8 cellular contexts compared by ENCODE assay signal in the genomic region with DNA sequence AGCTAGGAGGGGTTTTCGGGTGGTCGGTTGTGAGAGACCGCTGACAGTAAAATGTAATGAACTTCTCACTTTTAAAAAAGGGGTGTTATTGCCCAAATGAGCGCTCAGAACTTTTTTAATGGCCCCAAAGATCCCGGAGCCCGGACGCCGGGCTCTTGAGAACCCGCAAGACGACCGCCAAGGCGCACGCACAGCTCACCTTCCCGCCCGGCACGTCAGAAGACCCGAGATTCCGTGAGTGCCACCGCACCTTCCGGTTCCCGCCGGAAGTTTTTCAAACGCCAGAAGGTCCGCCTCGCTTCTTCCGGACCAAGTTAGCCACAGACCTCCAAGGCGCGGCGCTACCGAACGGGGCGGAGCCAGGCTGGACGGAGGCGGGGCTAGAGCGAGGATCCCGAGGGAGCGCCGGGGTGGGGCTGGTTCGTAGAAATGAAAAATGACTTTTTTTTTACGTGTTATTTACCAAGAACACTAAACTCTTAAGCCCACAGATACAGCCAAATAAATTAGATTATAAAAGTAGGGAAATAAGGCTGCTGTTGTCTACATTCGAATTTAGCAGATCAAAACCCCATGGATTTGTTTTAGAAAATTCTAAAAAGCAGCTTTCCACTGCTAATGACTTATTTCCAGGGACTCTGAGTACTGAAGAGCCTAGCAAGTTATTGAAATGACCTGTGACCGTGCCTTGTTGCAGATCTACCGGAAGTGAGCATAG. TPM values are rescaled to one million over a fixed set of nuclear protein-coding genes. Genes with fewer than 3 reads are reported as not detected.
DNase-seq lines count a peak whose midpoint lies in the region; ATAC-seq and TF ChIP-seq lines count a peak whose summit lies in the region.

Gene SRBD1, minus strand, starts transcription at position 248 of the 718 bp plus-strand sequence. CDS start 5,826 bp downstream, outside the sequence.

- no peaks in the 10 kb centered on the region for H3K27me3 Mint-ChIP-seq in activated naive CD4-positive, alpha-beta T cell treated with anti-CD3 and anti-CD28 coated beads, Interleukin-2, amount 50 U/mL, for 24 hours

- peak within 1 kb of the TSS; percentile 67 for H3K27ac ChIP-seq in temporal lobe (ENCODE audit: low read depth, low read length)

- peak within 1 kb of the TSS; percentile 87 for H3K4me3 ChIP-seq in GM06990 (replicated peaks; ENCODE audit: low read depth, low read length)

- H3K36me3 Mint-ChIP-seq in activated naive CD4-positive, alpha-beta T cell treated with anti-CD3 and anti-CD28 coated beads, Interleukin-2, amount 50 U/mL, for 24 hours = no peaks in the 10 kb centered on the region

- H3K4me3 Mint-ChIP-seq in activated naive CD4-positive, alpha-beta T cell treated with anti-CD3 and anti-CD28 coated beads, Interleukin-2, amount 50 U/mL, for 24 hours = peak within 1 kb of the TSS; percentile 97

- H3K36me3 ChIP-seq in GM06990 (ENCODE audit: control insufficient read depth, insufficient read depth, low read length) = no peaks in the 10 kb centered on the region

- peak; percentile 94 for DNase-seq in GM06990 (ENCODE audit: extremely low read depth, insufficient read length)
- peak; percentile 84 for DNase-seq in NCI-H1092 (lab: John Stamatoyannopoulos, UW)
- DNase-seq in globus pallidus (ENCODE audit: low spot score) = peak; percentile 93
- DNase-seq in occipital lobe (lab: John Stamatoyannopoulos, UW) = peak; percentile 93

- H3K4me1 Mint-ChIP-seq in activated naive CD4-positive, alpha-beta T cell treated with anti-CD3 and anti-CD28 coated beads, Interleukin-2, amount 50 U/mL, for 24 hours = peaks cover 35% of the 10 kb centered on the region

- H3K9me3 Mint-ChIP-seq in activated naive CD4-positive, alpha-beta T cell treated with anti-CD3 and anti-CD28 coated beads, Interleukin-2, amount 50 U/mL, for 24 hours = no peaks in the 10 kb centered on the region

- ATAC-seq in HG02588 (IDR thresholded peaks at IDR 0.05; ENCODE audit: unreplicated experiment) (peak; percentile 89), SK-N-SH treated with all-trans-retinoic acid at 6 μM for 48 hours (peak; percentile 98)

- H3K27ac Mint-ChIP-seq in activated naive CD4-positive, alpha-beta T cell treated with anti-CD3 and anti-CD28 coated beads, Interleukin-2, amount 50 U/mL, for 24 hours = peak within 1 kb of the TSS; percentile 96

- no peak for TF ChIP-seq CTCF in GM06990 (IDR thresholded peaks at IDR 0.05; ENCODE audit: insufficient read depth, low read length, poor library complexity, severe bottlenecking)

- H3K27me3 ChIP-seq in GM06990 (replicated peaks; ENCODE audit: control insufficient read depth, insufficient read depth, low read length) = no peaks in the 10 kb centered on the region

TF ChIP-seq in SK-N-SH treated with all-trans-retinoic acid at 6 μM for 48 hours, 23 proteins besides CTCF, POLR2A, EP300 and RAD21:
- TF ChIP-seq ESRRG (CRISPR knock-in tag; IDR thresholded peaks at IDR 0.05) (peak; percentile 60; the same call in 1 of the 2 replicates), ZFP30 (CRISPR knock-in tag; IDR thresholded peaks at IDR 0.05) (no peak), ZNF8 (CRISPR knock-in tag; IDR thresholded peaks at IDR 0.05) (0 out of 2 replicates have a peak, but pooled peaks have one; percentile 17), GLIS3 (CRISPR knock-in tag; IDR thresholded peaks at IDR 0.05) (no peak), ARNTL (CRISPR knock-in tag; IDR thresholded peaks at IDR 0.05; ENCODE audit: borderline replicate concordance, low read depth) (no peak), RARB (CRISPR knock-in tag; IDR thresholded peaks at IDR 0.05) (no peak), ZNF565 (CRISPR knock-in tag; conservative IDR thresholded peaks at IDR 0.05; ENCODE audit: low read depth) (0 out of 2 replicates have a peak, but pooled peaks have one; percentile 49)

RNA-seq across cellular contexts. Expression of gene SRBD1, which starts in this region (rescaled TPM):
- total RNA-seq in occipital lobe (78.6 TPM), temporal lobe (30.5 TPM)

Comparison
In these comparisons a context has a peak if more than half of its experiments do, and no peak if none do; other contexts are left out.
1. Peak in every context shown above with its lines: DNase-seq, ATAC-seq, H3K4me3 ChIP-seq and H3K27ac ChIP-seq.